In genomic region chr19:48506138-48506733, GRCh38 we compare ENCODE assay signal across 8 cellular contexts. TPM values are rescaled to one million over a fixed set of nuclear protein-coding genes. Genes with fewer than 3 reads are reported as not detected.
A peak's percentile ranks its signal among the peaks of the same experiment; 100 is the strongest.
DNase-seq lines count a peak whose midpoint lies in the region; ATAC-seq and TF ChIP-seq lines count a peak whose summit lies in the region.

No MANE protein-coding gene starts in this region.

- H3K4me1 ChIP-seq in psoas muscle: no peaks in the 10 kb centered on the region

- H3K36me3 ChIP-seq in psoas muscle (ENCODE audit: insufficient read depth in 1 of 2, low read depth in 1 of 2): no peaks in the 10 kb centered on the region

- H3K4me3 ChIP-seq in AG09309 (ENCODE audit: control insufficient read depth, low read depth, low read length) (no peak overlapping the region), psoas muscle (no peak overlapping the region)

- TF ChIP-seq CTCF in AG09309 (IDR thresholded peaks at IDR 0.05; ENCODE audit: control insufficient read depth, insufficient read depth, low read depth, low read length, missing control alignments): peak; percentile 58
- TF ChIP-seq CTCF in GM12872 (IDR thresholded peaks at IDR 0.05; ENCODE audit: insufficient read depth, low read depth, low read length): peak; percentile 58; the same call in 2 of the 3 replicates
- peak; percentile 48 for TF ChIP-seq CTCF in psoas muscle (IDR thresholded peaks at IDR 0.05)

- ATAC-seq in psoas muscle (peak in 3 of 4 donors; percentile 26 to 52 (median 32)), HG02973 (IDR thresholded peaks at IDR 0.05; ENCODE audit: unreplicated experiment) (no peak)

- WGBS in psoas muscle, 3 donors: 60 to 81% (median 67%) methylated on average over 5 of the region's 5 CpGs

- DNase-seq in AG09309 (ENCODE audit: low read depth) (peak; percentile 8), NOMO-1 (lab: John Stamatoyannopoulos, UW; ENCODE audit: unreplicated experiment in 2 of 2) (peak; percentile 65 to 67), dermis blood vessel endothelial cell (peak; percentile 65), psoas muscle (no peak), retina (no peak), COLO668 (lab: John Stamatoyannopoulos, UW; ENCODE audit: unreplicated experiment) (no peak)

- H3K27ac ChIP-seq in psoas muscle: no peak overlapping the region

- no peaks in the 10 kb centered on the region for H3K9me3 ChIP-seq in psoas muscle

- intact Hi-C loops in psoas muscle (cut with DNase I): loop anchor here in 1 of 2 donors (5.0 kb wide), 1 partner anchor 76 kb away; no protein-coding TSS in a partner anchor

- peaks cover 0 to 8% (median 3%) of the 10 kb centered on the region in 3 donors for H3K27me3 ChIP-seq in psoas muscle (ENCODE audit: insufficient read depth in 3 of 3, low read length in 2 of 3)

RNA-seq across cellular contexts. Expression of gene LMTK3, which starts 5.4 kb away (rescaled TPM):
- 0.14 TPM in 1 of 2 replicates, not detected in the other for total RNA-seq in dermis blood vessel endothelial cell
- under 1 TPM in 2 of 4 donors, not detected in 2; 0.06 to 0.14 TPM for total RNA-seq in psoas muscle
- under 1 TPM; 0.03 to 0.06 (median 0.05) TPM for polyA plus RNA-seq in psoas muscle

RNA-seq across cellular contexts. Expression of gene CYTH2, which starts 37.1 kb away (rescaled TPM):
- total RNA-seq in dermis blood vessel endothelial cell: 63.1 and 89.0 TPM in 2 replicates
- 10 to 100 TPM; 21.8 to 45.2 (median 29.4) TPM for total RNA-seq in psoas muscle
- 10 to 100 TPM; 36.6 to 41.0 (median 39.5) TPM for polyA plus RNA-seq in psoas muscle

RNA-seq across cellular contexts. Expression of gene SULT2B1, which starts 45.7 kb away (rescaled TPM):
- 0.42 TPM in 1 of 2 replicates, not detected in the other for total RNA-seq in dermis blood vessel endothelial cell
- not detected for total RNA-seq in psoas muscle
- under 1 TPM in 2 of 3 donors, not detected in 1; 0.06 to 0.23 TPM for polyA plus RNA-seq in psoas muscle

RNA-seq across cellular contexts. Expression of gene KCNJ14, which starts 50.9 kb away (rescaled TPM):
- total RNA-seq in dermis blood vessel endothelial cell: 0.33 and 0.51 TPM in 2 replicates
- total RNA-seq in psoas muscle: 1 to 10 TPM in 3 of 4 donors, under 1 TPM in 1; 0.65 to 2.6 (median 1.3) TPM
- 1 to 10 TPM in 1 of 3 donors, under 1 TPM in 2; 0.28 to 1.6 (median 0.58) TPM for polyA plus RNA-seq in psoas muscle

Comparison
In these comparisons a context has a peak if more than half of its experiments do, and no peak if none do; other contexts are left out.
1. DNase-seq: peak in AG09309 (single experiment), NOMO-1 (2 of 2) and dermis blood vessel endothelial cell (single experiment); none in psoas muscle (0 of 2), retina (single experiment) and COLO668 (single experiment).
2. Peak in every context shown above with its lines, with median percentiles within 50 percentile points of each other: CTCF ChIP-seq.